9 cellular contexts compared by ENCODE assay signal in the genomic region with DNA sequence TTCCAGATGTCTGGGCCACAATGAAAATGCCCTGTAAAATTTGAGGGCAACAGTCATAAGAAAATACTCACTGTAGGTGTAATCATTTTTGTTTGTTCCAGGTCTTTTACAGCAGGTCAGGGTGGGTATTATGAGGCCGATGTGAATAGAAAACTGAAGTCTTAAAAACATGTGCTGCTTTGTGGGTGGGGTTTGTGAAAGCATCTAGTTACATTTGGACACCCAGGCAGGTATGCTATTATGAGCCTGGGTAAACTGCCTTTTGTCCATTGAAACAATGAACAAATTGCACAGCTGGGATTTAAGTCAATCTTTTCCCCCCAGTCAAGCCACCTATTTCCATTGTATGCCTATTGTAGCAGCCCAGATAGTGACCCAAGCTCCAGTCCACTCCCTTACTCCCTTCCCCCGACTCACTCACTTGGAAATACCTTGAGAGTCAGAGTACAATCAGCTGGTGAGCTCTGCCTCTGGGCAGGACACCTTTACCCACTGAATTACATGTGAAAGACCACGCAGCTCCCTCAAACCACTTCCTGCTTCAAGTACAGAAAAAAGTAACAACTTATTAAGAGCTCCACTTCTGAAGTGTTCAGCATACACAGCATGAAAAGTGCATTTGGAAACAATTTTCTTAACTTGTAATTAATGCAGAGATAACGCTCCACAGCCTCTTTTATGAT. TPM values are rescaled to one million over a fixed set of nuclear protein-coding genes. Genes with fewer than 3 reads are reported as not detected.
DNase-seq lines count a peak whose midpoint lies in the region; ATAC-seq, FAIRE-seq and TF ChIP-seq lines count a peak whose summit lies in the region.
"Had no signal": no experiment of that assay in that cellular context is flagged by ENCODE, and none has a peak within 500 bp of the region (broad histone marks: within the 10 kb centered on the region; RNA-seq: fewer than 3 reads in every experiment).

No MANE protein-coding gene starts in this region.

- H3K9ac ChIP-seq in K562 (ENCODE audit: insufficient read depth in 1 of 2, low read depth in 2 of 2, low read length in 2 of 2), result peak overlapping the region; percentile 4 to 65; a peak in 2 of 4 replicates

- peaks cover 4 to 39% of the 10 kb centered on the region in 2 experiments; a peak in 4 of 5 replicates for H3K4me1 ChIP-seq in K562 (replicated peaks in 1 of 2; ENCODE audit: control insufficient read depth in 2 of 2, insufficient read depth in 2 of 2, low read length in 2 of 2)

- no peaks in the 10 kb centered on the region for H3K79me2 ChIP-seq in K562 (ENCODE audit: control insufficient read depth, insufficient read depth, low read length)

- no peaks in the 10 kb centered on the region for H3K36me3 ChIP-seq in K562 (ENCODE audit: control insufficient read depth, insufficient read depth, low read length)
- H3K36me3 ChIP-seq: SJSA1 had no signal

- ATAC-seq in GM19455 (IDR thresholded peaks at IDR 0.05; ENCODE audit: unreplicated experiment) (peak; percentile 65), HG03442 (IDR thresholded peaks at IDR 0.05; ENCODE audit: unreplicated experiment) (peak; percentile 58), K562 (peak; percentile 20; the same call in 1 of the 3 replicates), left colon (no peak)

- TF ChIP-seq EP300 in K562 (IDR thresholded peaks at IDR 0.05; ENCODE audit: low read length), result no peak

- H3K27ac Mint-ChIP-seq in glutamatergic neuron (ENCODE audit: unreplicated experiment), result no peak overlapping the region

- WGBS in K562 (ENCODE audit: insufficient coverage, low coverage, missing lambda C conversion rate), result 10% methylated on average over 4 of the region's 4 CpGs

- no peak for TF ChIP-seq RAD21 in K562 (CRISPR knock-in tag; conservative IDR thresholded peaks at IDR 0.05 in 1 of 2, IDR thresholded peaks at IDR 0.05 in 1 of 2)

- intact Hi-C loops in K562 (cut with micrococcal nuclease), result loop anchor here (2.0 kb wide), 1 partner anchor 50 kb away; no protein-coding TSS in a partner anchor
- intact Hi-C loops in left colon (cut with DNase I, micrococcal nuclease), result loop anchor here in 1 of 2 donors (5.0 kb wide), 1 partner anchor 536 kb away; no protein-coding TSS in a partner anchor

- H4K20me1 ChIP-seq in K562 (replicated peaks; ENCODE audit: control insufficient read depth, insufficient read depth, low read length), result no peaks in the 10 kb centered on the region

- FAIRE-seq in K562 (lab: Jason Lieb, UNC) (no peak), urothelium cell line (lab: Jason Lieb, UNC) (no peak)

- TF ChIP-seq POLR2A in K562 (conservative IDR thresholded peaks at IDR 0.05), result no peak

- peak overlapping the region; percentile 23 for H3K4me3 ChIP-seq in K562
- H3K4me3 ChIP-seq: SJSA1 had no signal

- H3K4me1 Mint-ChIP-seq in glutamatergic neuron (ENCODE audit: low read depth, unreplicated experiment), result peaks cover 3% of the 10 kb centered on the region

- no peaks in the 10 kb centered on the region for H3K27me3 ChIP-seq in K562 (ENCODE audit: control insufficient read depth in 2 of 2, insufficient read depth in 2 of 2, low read length in 2 of 2)
- H3K27me3 ChIP-seq: SJSA1 had no signal

- peaks cover 1% of the 10 kb centered on the region for H3K9me3 Mint-ChIP-seq in glutamatergic neuron (ENCODE audit: unreplicated experiment)

- H3K4me3 Mint-ChIP-seq in glutamatergic neuron (ENCODE audit: unreplicated experiment), result no peak overlapping the region

- no peaks in the 10 kb centered on the region for H3K9me1 ChIP-seq in K562 (ENCODE audit: control insufficient read depth, insufficient read depth, low read length)

- H3K27ac ChIP-seq in K562 (ENCODE audit: extremely low read depth, low read depth, low read length), result peak overlapping the region; percentile 41; the same call in 1 of the 3 replicates
- H3K27ac ChIP-seq: SJSA1 had no signal

- in situ Hi-C loops in GM13976 (cut with MboI; ENCODE audit: low sequenced_read_pairs, unreplicated experiment), result no loop called here
- in situ Hi-C loops in K562 (cut with MboI), result loop anchor here (25.0 kb wide), 1 partner anchor 541 kb away; no protein-coding TSS in a partner anchor

- no peaks in the 10 kb centered on the region for H3K9me3 ChIP-seq in K562 (replicated peaks; ENCODE audit: control insufficient read depth, insufficient read depth, low read depth, low read length)

- TF ChIP-seq CTCF in GM13976 (IDR thresholded peaks at IDR 0.05; ENCODE audit: borderline replicate concordance, control extremely low read depth, extremely low read depth, insufficient read depth, missing control alignments) (no peak), K562 (IDR thresholded peaks at IDR 0.05 in 2 of 3, conservative IDR thresholded peaks at IDR 0.05 in 1 of 3; ENCODE audit: insufficient read depth in 2 of 3, low read depth in 1 of 3, low read length in 3 of 3) (no peak), glutamatergic neuron (IDR thresholded peaks at IDR 0.05; ENCODE audit: partially characterized antibody, unreplicated experiment) (no peak)

- POLR2A ChIA-PET in K562 (lab: Yijun Ruan, JAX), result interaction anchor here (1.0 to 1.1 kb wide), 2 partner anchors 12 to 13 kb away, joined by 3 to 4 read pairs; no protein-coding TSS in a partner anchor

- BruUV-seq in K562 (replicated peaks; lab: Mats Ljungman, UMichigan), result no TSS peak

- DNase-seq in GM13976 (ENCODE audit: low spot score) (peak; percentile 26), K562 (ENCODE audit: extremely low read depth in 1 of 4, low spot score in 3 of 4) (peak in 1 of 4 experiments; percentile 31), renal cortical epithelial cell (ENCODE audit: low read depth) (peak; percentile 33), urothelium cell line (ENCODE audit: low spot score) (no peak), left colon (no peak), glutamatergic neuron (no peak)

- H3K27me3 Mint-ChIP-seq in glutamatergic neuron (ENCODE audit: unreplicated experiment), result no peaks in the 10 kb centered on the region

- CTCF ChIA-PET in K562 (lab: Yijun Ruan, JAX; ENCODE audit: low intra/inter-chr PET ratio), result no interaction called here

- H2AFZ ChIP-seq in K562 (ENCODE audit: low read depth, low read length), result 0 out of 2 replicates have a peak overlapping the region, but pooled peaks have one; percentile 45

- H3K36me3 Mint-ChIP-seq in glutamatergic neuron (ENCODE audit: unreplicated experiment), result no peaks in the 10 kb centered on the region

- peak overlapping the region; percentile 3; the same call in 1 of the 2 replicates for H3K4me2 ChIP-seq in K562 (ENCODE audit: insufficient read depth, low read length)

TF ChIP-seq in K562, 482 proteins besides CTCF, POLR2A, EP300 and RAD21:
- TF ChIP-seq SAFB (IDR thresholded peaks at IDR 0.05; ENCODE audit: borderline replicate concordance, low read depth, low read length) (no peak), SMC3 (conservative IDR thresholded peaks at IDR 0.05; ENCODE audit: insufficient read depth, low read depth, low read length) (no peak), NUFIP1 (IDR thresholded peaks at IDR 0.05; ENCODE audit: partially characterized antibody) (no peak), ZNF217 (CRISPR knock-in tag; IDR thresholded peaks at IDR 0.05) (no peak), FUS (optimal IDR thresholded peaks at IDR 0.05; ENCODE audit: low read depth, low read length) (no peak), ZBTB12 (CRISPR knock-in tag; IDR thresholded peaks at IDR 0.05) (no peak), RB1 (IDR thresholded peaks at IDR 0.05; ENCODE audit: low read depth) (no peak)
- TF ChIP-seq, protein P1, sequence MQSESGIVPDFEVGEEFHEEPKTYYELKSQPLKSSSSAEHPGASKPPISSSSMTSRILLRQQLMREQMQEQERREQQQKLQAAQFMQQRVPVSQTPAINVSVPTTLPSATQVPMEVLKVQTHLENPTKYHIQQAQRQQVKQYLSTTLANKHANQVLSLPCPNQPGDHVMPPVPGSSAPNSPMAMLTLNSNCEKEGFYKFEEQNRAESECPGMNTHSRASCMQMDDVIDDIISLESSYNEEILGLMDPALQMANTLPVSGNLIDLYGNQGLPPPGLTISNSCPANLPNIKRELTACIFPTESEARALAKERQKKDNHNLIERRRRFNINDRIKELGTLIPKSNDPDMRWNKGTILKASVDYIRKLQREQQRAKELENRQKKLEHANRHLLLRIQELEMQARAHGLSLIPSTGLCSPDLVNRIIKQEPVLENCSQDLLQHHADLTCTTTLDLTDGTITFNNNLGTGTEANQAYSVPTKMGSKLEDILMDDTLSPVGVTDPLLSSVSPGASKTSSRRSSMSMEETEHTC (IDR thresholded peaks at IDR 0.05), result no peak

RNA-seq across cellular contexts. Expression of gene IGF1, which starts 1.8 kb away (rescaled TPM):
- 13.0 and 14.3 TPM in 2 replicates for total RNA-seq in K562 (2011; cell fraction: chromatin; rRNA removed; ENCODE audit: low replicate concordance)
- 2.6 and 6.8 TPM in 2 replicates for total RNA-seq in K562 (2011; cell fraction: nucleolus; rRNA removed)
- 9.0 and 10.3 TPM in 2 replicates for total RNA-seq in K562 (2011; cell fraction: nucleoplasm; rRNA removed)
- total RNA-seq in K562 (2014; rRNA removed), result 2.8 and 4.5 TPM in 2 replicates
- 4.0 and 6.5 TPM in 2 replicates for total RNA-seq in K562 (2014; rRNA removed; fragmentation: Illumina TruSeq; extraction: Trizol)
- 11.5 and 11.6 TPM in 2 replicates for total RNA-seq in K562 (2015; rRNA removed; fragmentation: Illumina TruSeq; extraction: Trizol)
- total RNA-seq in K562 (2021), result 5.5 and 5.9 TPM in 2 replicates
- 3.7 and 4.4 TPM in 2 replicates for polyA plus RNA-seq in K562 (2011; rRNA removed)
- polyA plus RNA-seq in K562 (2011; cell fraction: cytosol; rRNA removed), result 4.6 and 7.0 TPM in 2 replicates
- polyA plus RNA-seq in K562 (2011; cell fraction: nucleus; rRNA removed), result 0.87 and 3.0 TPM in 2 replicates
- 7.3 and 18.9 TPM in 2 replicates for polyA plus RNA-seq in K562 (2012)
- 4.2 and 5.5 TPM in 2 replicates for polyA plus RNA-seq in K562 (2014; fragmentation: Illumina TruSeq; extraction: Trizol)
- polyA plus RNA-seq in K562 (2014; fragmentation: Nextera tagmentation; extraction: Ambion mirVana), result 10 to 100 TPM in 1 of 2 experiments, 1 to 10 TPM in 1; 8.3 to 13.9 TPM
- polyA plus RNA-seq in K562 (2014; rRNA removed), result 4.1 and 7.1 TPM in 2 replicates
- 4.9 and 5.4 TPM in 2 replicates for polyA minus RNA-seq in K562 (2011; rRNA and poly(A)+ RNA removed)
- polyA minus RNA-seq in K562 (2011; cell fraction: cytosol; rRNA and poly(A)+ RNA removed), result 0.73 and 1.2 TPM in 2 replicates
- 2.2 and 2.4 TPM in 2 replicates for polyA minus RNA-seq in K562 (2011; cell fraction: nucleus; rRNA and poly(A)+ RNA removed)
- total RNA-seq in renal cortical epithelial cell, result 0.35 TPM in 1 of 2 replicates, not detected in the other
- total RNA-seq in left colon, result 1 to 10 TPM; 2.9 to 5.8 TPM
- total RNA-seq in glutamatergic neuron (ENCODE audit: unreplicated experiment), result not detected

Comparison
In these comparisons a context has a peak if more than half of its experiments do, and no peak if none do; other contexts are left out.
1. DNase-seq: peak in GM13976 (single experiment) and renal cortical epithelial cell (single experiment); none in urothelium cell line (single experiment), left colon (0 of 2) and glutamatergic neuron (single experiment).